ENCODE assay signal across 12 cellular contexts in the genomic region with DNA sequence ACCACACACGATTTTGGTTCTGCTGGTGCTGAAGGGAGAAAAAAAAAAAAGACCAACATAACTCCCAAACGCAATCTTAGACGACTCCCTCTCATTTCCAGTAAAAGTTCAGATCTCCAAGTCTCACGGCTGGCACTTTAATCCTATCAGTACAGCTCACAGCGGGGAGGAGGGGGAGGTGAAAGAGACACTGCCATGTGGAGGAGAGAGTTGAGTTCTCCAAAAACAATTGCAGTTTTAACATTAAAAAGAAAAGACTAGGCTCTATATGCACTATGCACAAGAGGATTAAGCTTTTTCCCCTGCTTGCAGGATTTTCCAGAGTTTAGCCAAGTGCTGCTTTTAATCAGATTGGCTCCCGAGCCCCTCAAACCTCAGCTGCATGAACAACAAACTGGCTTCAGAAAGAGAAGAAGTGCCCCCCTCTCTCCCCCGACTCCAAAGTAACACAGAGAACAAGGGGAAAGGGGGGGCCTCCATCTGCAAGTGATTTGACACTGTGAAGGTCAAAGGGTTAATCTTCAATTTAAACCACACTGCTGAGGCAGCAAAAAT. TPM values are rescaled to one million over a fixed set of nuclear protein-coding genes. Genes with fewer than 3 reads are reported as not detected.
DNase-seq lines count a peak whose midpoint lies in the region; ATAC-seq and TF ChIP-seq lines count a peak whose summit lies in the region.
"Had no signal": no experiment of that assay in that cellular context is flagged by ENCODE, and none has a peak within 500 bp of the region (broad histone marks: within the 10 kb centered on the region; RNA-seq: fewer than 3 reads in every experiment).

No MANE protein-coding gene starts in this region.

- H3K36me3 ChIP-seq in iPS-20b (ENCODE audit: insufficient read depth, low read depth, low read length): peaks cover 16% of the 10 kb centered on the region; the same call in 1 of the 2 replicates
- H3K36me3 ChIP-seq in aorta (ENCODE audit: control insufficient read depth in 1 of 2, insufficient read depth in 2 of 2, low read length in 1 of 2): no peaks in the 10 kb centered on the region

- H3K9ac ChIP-seq in iPS-20b (ENCODE audit: low read depth, low read length): peak overlapping the region; percentile 40; the same call in 1 of the 2 replicates
- H3K9ac ChIP-seq: parathyroid adenoma had no signal

- no peak for TF ChIP-seq CTCF in WTC11 (IDR thresholded peaks at IDR 0.05)

- H3K4me1 Mint-ChIP-seq in WTC11: peaks cover 91% of the 10 kb centered on the region
- peaks cover 83% of the 10 kb centered on the region for H3K4me1 Mint-ChIP-seq in stimulated activated memory B cell treated with anti-CD40 and anti-IgM and Interleukin-4, amounts not matched to agents 10 μg/mL and 1 μg/mL and 100 μg/mL, for 72 hours

- POLR2A ChIA-PET in WTC11 (lab: Charles Lee): interaction anchor here (0.6 to 1.7 kb wide), 4 partner anchors 10 to 64 kb away, joined by 3 to 4 read pairs (median 3); a partner anchor contains a TSS

- H3K27me3 Mint-ChIP-seq in WTC11 (ENCODE audit: low read depth): no peaks in the 10 kb centered on the region; the same call in 1 of the 2 replicates
- no peaks in the 10 kb centered on the region for H3K27me3 Mint-ChIP-seq in stimulated activated memory B cell treated with anti-CD40 and anti-IgM and Interleukin-4, amounts not matched to agents 10 μg/mL and 1 μg/mL and 100 μg/mL, for 72 hours

- 6% methylated on average over 7 of the region's 7 CpGs for WGBS in aorta, 2 donors

- H3K36me3 Mint-ChIP-seq in WTC11: peaks cover 23% of the 10 kb centered on the region
- H3K36me3 Mint-ChIP-seq in stimulated activated memory B cell treated with anti-CD40 and anti-IgM and Interleukin-4, amounts not matched to agents 10 μg/mL and 1 μg/mL and 100 μg/mL, for 72 hours: peaks cover 80% of the 10 kb centered on the region

- CTCF ChIA-PET in WTC11 (lab: Charles Lee): interaction anchor here (0.7 to 6.8 kb wide), 10 partner anchors 10 to 461 kb away, joined by 3 to 68 read pairs (median 5); no protein-coding TSS in a partner anchor

- H3K9me3 Mint-ChIP-seq in WTC11: no peaks in the 10 kb centered on the region
- H3K9me3 Mint-ChIP-seq in stimulated activated memory B cell treated with anti-CD40 and anti-IgM and Interleukin-4, amounts not matched to agents 10 μg/mL and 1 μg/mL and 100 μg/mL, for 72 hours: peaks cover 2% of the 10 kb centered on the region
- H3K9me3 Mint-ChIP-seq: T-helper 1 cell treated with Interleukin-12 subunit alpha and Interleukin-12 subunit beta and Interleukin-4 antibody, amounts not matched to agents 30 μg/mL and 1 μg/mL, for 36 hours had no signal

- peak overlapping the region; percentile 46; the same call in 1 of the 2 replicates for H3K4me3 ChIP-seq in iPS-20b (ENCODE audit: low read length)
- no peak overlapping the region for H3K4me3 ChIP-seq in aorta (ENCODE audit: low read length in 2 of 2)

- DNase-seq in NCI-H1417 (lab: John Stamatoyannopoulos, UW) (peak; percentile 20 to 80 (median 54)), WTC11 (ENCODE audit: low spot score) (no peak), anterior cingulate cortex (lab: John Stamatoyannopoulos, UW) (no peak), aorta (no peak)
- DNase-seq in NK-92 treated with Interleukin-12 subunit alpha and Interleukin-12 subunit beta, amount 100 ng/mL, for 24 hours (lab: John Stamatoyannopoulos, UW): no peak
- DNase-seq: activated T-cell treated with anti-CD3 and anti-CD28 coated beads for 4 hours, DND-41 had no signal

- intact Hi-C loops in aorta (cut with DNase I): no loop called here

- peak overlapping the region; percentile 16 for H3K4me3 Mint-ChIP-seq in WTC11
- H3K4me3 Mint-ChIP-seq in stimulated activated memory B cell treated with anti-CD40 and anti-IgM and Interleukin-4, amounts not matched to agents 10 μg/mL and 1 μg/mL and 100 μg/mL, for 72 hours: no peak overlapping the region
- H3K4me3 Mint-ChIP-seq: T-helper 1 cell treated with Interleukin-12 subunit alpha and Interleukin-12 subunit beta and Interleukin-4 antibody, amounts not matched to agents 30 μg/mL and 1 μg/mL, for 36 hours had no signal

- H3K4me1 ChIP-seq in iPS-20b (ENCODE audit: insufficient read depth, low read length) (peaks cover 69% of the 10 kb centered on the region), aorta (ENCODE audit: control insufficient read depth in 1 of 2, insufficient read depth in 2 of 2, low read length in 2 of 2) (peaks cover 0 to 6% of the 10 kb centered on the region in 2 donors)

- H3K27me3 ChIP-seq in iPS-20b (ENCODE audit: insufficient read depth, low read length) (no peaks in the 10 kb centered on the region), aorta (ENCODE audit: control insufficient read depth in 1 of 2, insufficient read depth in 2 of 2, low read length in 1 of 2) (no peaks in the 10 kb centered on the region)

- H3K27ac Mint-ChIP-seq in WTC11: peak overlapping the region; percentile 62
- peak overlapping the region; percentile 91 for H3K27ac Mint-ChIP-seq in stimulated activated memory B cell treated with anti-CD40 and anti-IgM and Interleukin-4, amounts not matched to agents 10 μg/mL and 1 μg/mL and 100 μg/mL, for 72 hours
- H3K27ac Mint-ChIP-seq: T-helper 1 cell treated with Interleukin-12 subunit alpha and Interleukin-12 subunit beta and Interleukin-4 antibody, amounts not matched to agents 30 μg/mL and 1 μg/mL, for 36 hours had no signal

- H3K27ac ChIP-seq in iPS-20b (ENCODE audit: low read length): no peak overlapping the region
- H3K27ac ChIP-seq in aorta (ENCODE audit: low read depth in 1 of 2, low read length in 2 of 2): no peak overlapping the region

- no peaks in the 10 kb centered on the region for H3K9me3 ChIP-seq in iPS-20b (ENCODE audit: insufficient read depth, low read depth, low read length)
- H3K9me3 ChIP-seq in aorta (ENCODE audit: control insufficient read depth, low read length): no peaks in the 10 kb centered on the region

- ATAC-seq in WTC11 (peak; percentile 5; the same call in 1 of the 2 replicates), HG03520 (IDR thresholded peaks at IDR 0.05; ENCODE audit: unreplicated experiment) (no peak), aorta (ENCODE audit: low FRiP score) (no peak)
- ATAC-seq in stimulated activated memory B cell treated with anti-CD40 and anti-IgM and Interleukin-4, amounts not matched to agents 10 μg/mL and 1 μg/mL and 100 μg/mL, for 72 hours: no peak

TF ChIP-seq in WTC11, 78 proteins besides CTCF, POLR2A, EP300 and RAD21:
- TF ChIP-seq TEAD4 (CRISPR knock-in tag; IDR thresholded peaks at IDR 0.05) (no peak), ZNF423 (CRISPR knock-in tag; IDR thresholded peaks at IDR 0.05) (no peak), NR3C1 (CRISPR knock-in tag; conservative IDR thresholded peaks at IDR 0.05; ENCODE audit: low read depth) (no peak), JAZF1 (CRISPR knock-in tag; IDR thresholded peaks at IDR 0.05) (no peak), ZNF219 (CRISPR knock-in tag; IDR thresholded peaks at IDR 0.05; ENCODE audit: borderline replicate concordance) (no peak), RORB (CRISPR knock-in tag; IDR thresholded peaks at IDR 0.05) (no peak)

RNA-seq across cellular contexts. Expression of a gene that starts 16.7 kb away (rescaled TPM):
- total RNA-seq in WTC11 (2021) (32.9 to 36.9 TPM (median 36.6 TPM) in 3 replicates), aorta (10 to 100 TPM in 1 of 2 donors, 1 to 10 TPM in 1; 6.0 to 17.3 TPM)
- polyA plus RNA-seq in aorta: 1 to 10 TPM; 4.3 to 5.6 TPM

RNA-seq across cellular contexts. Expression of a gene that starts 53.0 kb away (rescaled TPM):
- total RNA-seq in WTC11 (2021) (190 to 199 TPM (median 192 TPM) in 3 replicates), aorta (100 to 1,000 TPM; 154 to 161 TPM)
- 100 to 1,000 TPM; 367 to 437 TPM for polyA plus RNA-seq in aorta

Comparison
In these comparisons a context has a peak if more than half of its experiments do, and no peak if none do; other contexts are left out.
1. DNase-seq: peak in NCI-H1417 (3 of 3); none in WTC11 (single experiment), NK-92 treated with Interleukin-12 subunit alpha and Interleukin-12 subunit beta, amount 100 ng/mL, for 24 hours (single experiment), anterior cingulate cortex (0 of 58) and aorta (0 of 2).